ENCODE assay signal across 8 cellular contexts in genomic region chr19:49497047-49497789, GRCh38. TPM values are rescaled to one million over a fixed set of nuclear protein-coding genes. Genes with fewer than 3 reads are reported as not detected.
DNase-seq lines count a peak whose midpoint lies in the region; ATAC-seq and TF ChIP-seq lines count a peak whose summit lies in the region.

No MANE protein-coding gene starts in this region.

- H3K36me3 ChIP-seq in fibroblast of lung (ENCODE audit: control insufficient read depth, insufficient read depth, low read length): peaks cover 27% of the 10 kb centered on the region
- peaks cover 10% of the 10 kb centered on the region for H3K36me3 ChIP-seq in neural cell (ENCODE audit: insufficient read depth, low read length)
- H3K36me3 ChIP-seq in uterus: no peaks in the 10 kb centered on the region

- no peaks in the 10 kb centered on the region for H3K9me2 ChIP-seq in neural cell (ENCODE audit: insufficient read depth, low read length)

- intact Hi-C loops in uterus (cut with DNase I; ENCODE audit: low total_unique reads): no loop called here

- H4K20me1 ChIP-seq in fibroblast of lung (ENCODE audit: control insufficient read depth, extremely low read depth, insufficient read depth, low read length): no peaks in the 10 kb centered on the region
- H4K20me1 ChIP-seq in neural cell (ENCODE audit: insufficient read depth): no peaks in the 10 kb centered on the region

- H3K4me3 ChIP-seq in fibroblast of lung (replicated peaks in 1 of 4; ENCODE audit: control extremely low read depth in 1 of 4, insufficient read depth in 1 of 4, low read depth in 3 of 4, low read length in 4 of 4) (peak overlapping the region; percentile 88 to 97 (median 95)), neural cell (ENCODE audit: low read length) (peak overlapping the region; percentile 91), uterus (peak overlapping the region; percentile 80 to 94)

- peak overlapping the region; percentile 98 for H3K4me3 Mint-ChIP-seq in activated T-cell treated with anti-CD3 and anti-CD28 coated beads, Interleukin-2, amount 50 U/mL, for 24 hours

- peaks cover 28% of the 10 kb centered on the region for H3K79me2 ChIP-seq in fibroblast of lung (ENCODE audit: control insufficient read depth, insufficient read depth, low read length)
- H3K79me2 ChIP-seq in neural cell (replicated peaks; ENCODE audit: insufficient read depth, low read length): peaks cover 20% of the 10 kb centered on the region

- no peaks in the 10 kb centered on the region for H3F3A ChIP-seq in neural cell (ENCODE audit: insufficient read depth, low read length, poor library complexity, severe bottlenecking)

- H3K27me3 ChIP-seq in fibroblast of lung (ENCODE audit: control insufficient read depth, insufficient read depth, low read length) (no peaks in the 10 kb centered on the region), neural cell (ENCODE audit: insufficient read depth, low read depth, low read length) (no peaks in the 10 kb centered on the region), uterus (no peaks in the 10 kb centered on the region)

- H3K4me1 ChIP-seq in fibroblast of lung (ENCODE audit: control insufficient read depth, extremely low read depth, insufficient read depth, low read length) (peaks cover 9% of the 10 kb centered on the region), uterus (peaks cover 7 to 14% of the 10 kb centered on the region in 2 donors)

- TF ChIP-seq EP300 in neural cell (conservative IDR thresholded peaks at IDR 0.05; ENCODE audit: poor library complexity, severe bottlenecking): no peak

- peaks cover 52% of the 10 kb centered on the region for H3K4me1 Mint-ChIP-seq in activated T-cell treated with anti-CD3 and anti-CD28 coated beads, Interleukin-2, amount 50 U/mL, for 24 hours (ENCODE audit: low read depth)

- H3K4me2 ChIP-seq in fibroblast of lung (ENCODE audit: extremely low read depth, insufficient read depth, low read length): peak overlapping the region; percentile 97
- H3K4me2 ChIP-seq in neural cell (ENCODE audit: low read length): peak overlapping the region; percentile 94

- peak; percentile 50 to 54 for DNase-seq in NCI-H2081 (lab: John Stamatoyannopoulos, UW)
- no peak for DNase-seq in NCI-H2081 treated with DMSO at 0.1 percent for 48 hours (lab: John Stamatoyannopoulos, UW)
- DNase-seq in NOMO-1 treated with dmso at 0.1 percent for 144 hours (lab: John Stamatoyannopoulos, UW; ENCODE audit: unreplicated experiment): peak; percentile 79
- DNase-seq in activated T-cell treated with anti-CD3 and anti-CD28 coated beads, Interleukin-2, amount 50 U/mL, for 24 hours: peak; percentile 81
- peak; percentile 50 to 65 for DNase-seq in fibroblast of lung (ENCODE audit: low read depth in 2 of 2)
- no peak for DNase-seq in uterus

- peak overlapping the region; percentile 92 for H3K27ac ChIP-seq in fibroblast of lung (ENCODE audit: insufficient read depth, low read length)
- H3K27ac ChIP-seq in neural cell (ENCODE audit: low read length): peak overlapping the region; percentile 95
- peak overlapping the region; percentile 95 to 99 for H3K27ac ChIP-seq in uterus

- no peak overlapping the region for H2AFZ ChIP-seq in fibroblast of lung (ENCODE audit: low read length)
- no peak overlapping the region for H2AFZ ChIP-seq in neural cell (ENCODE audit: low read depth, low read length)

- H3K36me3 Mint-ChIP-seq in activated T-cell treated with anti-CD3 and anti-CD28 coated beads, Interleukin-2, amount 50 U/mL, for 24 hours (ENCODE audit: low read depth): peaks cover 54% of the 10 kb centered on the region

- peak overlapping the region; percentile 95 for H3K9ac ChIP-seq in fibroblast of lung (ENCODE audit: insufficient read depth, low read length)
- peak overlapping the region; percentile 94 for H3K9ac ChIP-seq in neural cell (ENCODE audit: low read length)

- no peaks in the 10 kb centered on the region for H3K9me3 Mint-ChIP-seq in activated T-cell treated with anti-CD3 and anti-CD28 coated beads, Interleukin-2, amount 50 U/mL, for 24 hours

- TF ChIP-seq POLR2A in uterus (IDR thresholded peaks at IDR 0.05): no peak

- H3K27me3 Mint-ChIP-seq in activated T-cell treated with anti-CD3 and anti-CD28 coated beads, Interleukin-2, amount 50 U/mL, for 24 hours: no peaks in the 10 kb centered on the region

- H3K9me3 ChIP-seq in fibroblast of lung (ENCODE audit: control insufficient read depth, insufficient read depth, low read depth, low read length) (no peaks in the 10 kb centered on the region), neural cell (ENCODE audit: low read length) (no peaks in the 10 kb centered on the region), uterus (no peaks in the 10 kb centered on the region)

- no peak for ATAC-seq in HG03571 (IDR thresholded peaks at IDR 0.05; ENCODE audit: unreplicated experiment)

- TF ChIP-seq RAD21 in neural cell (conservative IDR thresholded peaks at IDR 0.05): no peak

- TF ChIP-seq CTCF in fibroblast of lung (conservative IDR thresholded peaks at IDR 0.05 in 1 of 2, IDR thresholded peaks at IDR 0.05 in 1 of 2; ENCODE audit: low read depth in 1 of 2, low read length in 2 of 2) (no peak), neural cell (IDR thresholded peaks at IDR 0.05; ENCODE audit: poor library complexity, severe bottlenecking) (no peak), uterus (IDR thresholded peaks at IDR 0.05) (no peak)

- peak overlapping the region; percentile 99 for H3K27ac Mint-ChIP-seq in activated T-cell treated with anti-CD3 and anti-CD28 coated beads, Interleukin-2, amount 50 U/mL, for 24 hours

TF ChIP-seq in neural cell, 6 proteins besides CTCF, POLR2A, EP300 and RAD21:
- TF ChIP-seq REST (IDR thresholded peaks at IDR 0.05; ENCODE audit: borderline replicate concordance): no peak
- peak; percentile 38 for TF ChIP-seq MXI1 (conservative IDR thresholded peaks at IDR 0.05; ENCODE audit: poor library complexity, severe bottlenecking)

RNA-seq across cellular contexts. Expression of gene RPS11, which starts 1.0 kb away (rescaled TPM):
- 2,501 and 4,026 TPM in 2 replicates for total RNA-seq in fibroblast of lung
- 3,448 and 3,634 TPM in 2 replicates for polyA plus RNA-seq in fibroblast of lung
- polyA plus RNA-seq in fibroblast of lung (2012): 2,802 and 3,250 TPM in 2 replicates
- polyA minus RNA-seq in fibroblast of lung (ENCODE audit: low replicate concordance): 1,573 and 1,579 TPM in 2 replicates
- 4,020 and 4,439 TPM in 2 replicates for polyA plus RNA-seq in neural cell
- polyA minus RNA-seq in neural cell: 1,703 and 1,963 TPM in 2 replicates
- over 10,000 TPM in 1 of 4 donors, 1,000 to 10,000 TPM in 3; 2,160 to 10,624 (median 5,235) TPM for total RNA-seq in uterus

RNA-seq across cellular contexts. Expression of gene RPL13A, which starts 9.8 kb away (rescaled TPM):
- total RNA-seq in fibroblast of lung (3,385 and 5,250 TPM in 2 replicates), uterus (1,000 to 10,000 TPM; 1,462 to 5,863 (median 3,544) TPM)
- polyA plus RNA-seq in fibroblast of lung (1,345 and 1,418 TPM in 2 replicates), neural cell (2,313 and 2,518 TPM in 2 replicates)
- 3,489 and 4,000 TPM in 2 replicates for polyA plus RNA-seq in fibroblast of lung (2012)
- polyA minus RNA-seq in fibroblast of lung (ENCODE audit: low replicate concordance) (3,123 and 3,213 TPM in 2 replicates), neural cell (1,063 and 1,310 TPM in 2 replicates)

RNA-seq across cellular contexts. Expression of gene FCGRT, which starts 15.2 kb away (rescaled TPM):
- total RNA-seq in fibroblast of lung (59.0 and 90.1 TPM in 2 replicates), uterus (100 to 1,000 TPM; 151 to 226 (median 201) TPM)
- polyA plus RNA-seq in fibroblast of lung (30.9 and 31.4 TPM in 2 replicates), neural cell (1.7 TPM in 1 of 2 replicates, not detected in the other)
- 65.9 and 69.0 TPM in 2 replicates for polyA plus RNA-seq in fibroblast of lung (2012)
- polyA minus RNA-seq in fibroblast of lung (ENCODE audit: low replicate concordance) (33.5 and 47.4 TPM in 2 replicates), neural cell (not detected in 2 replicates)

RNA-seq across cellular contexts. Expression of gene FLT3LG, which starts 23.2 kb away (rescaled TPM):
- total RNA-seq in fibroblast of lung (3.3 and 4.5 TPM in 2 replicates), uterus (10 to 100 TPM in 1 of 4 donors, 1 to 10 TPM in 2, not detected in 1; 3.7 to 19.4 (median 4.1) TPM)
- polyA plus RNA-seq in fibroblast of lung (4.3 and 4.4 TPM in 2 replicates), neural cell (not detected in 2 replicates)
- polyA plus RNA-seq in fibroblast of lung (2012): 20.5 and 20.8 TPM in 2 replicates
- polyA minus RNA-seq in fibroblast of lung (ENCODE audit: low replicate concordance) (7.2 and 15.7 TPM in 2 replicates), neural cell (not detected in 2 replicates)

RNA-seq across cellular contexts. Expression of gene RCN3, which starts 30.6 kb away (rescaled TPM):
- 87.8 and 162 TPM in 2 replicates for total RNA-seq in fibroblast of lung
- polyA plus RNA-seq in fibroblast of lung: 18.8 and 19.8 TPM in 2 replicates
- polyA plus RNA-seq in fibroblast of lung (2012): 132 and 137 TPM in 2 replicates
- polyA minus RNA-seq in fibroblast of lung (ENCODE audit: low replicate concordance): 29.8 and 42.2 TPM in 2 replicates
- polyA plus RNA-seq in neural cell: not detected in 2 replicates
- not detected in 2 replicates for polyA minus RNA-seq in neural cell
- total RNA-seq in uterus: 10 to 100 TPM; 14.3 to 71.1 (median 41.4) TPM

Comparison
In these comparisons a context has a peak if more than half of its experiments do, and no peak if none do; other contexts are left out.
1. DNase-seq: peak in NCI-H2081 (2 of 2), NOMO-1 treated with dmso at 0.1 percent for 144 hours (single experiment), activated T-cell treated with anti-CD3 and anti-CD28 coated beads, Interleukin-2, amount 50 U/mL, for 24 hours (single experiment) and fibroblast of lung (2 of 2); none in NCI-H2081 treated with DMSO at 0.1 percent for 48 hours (single experiment) and uterus (0 of 2).
2. Peak in every context shown above with its lines, with median percentiles within 50 percentile points of each other: H3K27ac ChIP-seq and H3K4me3 ChIP-seq.